ENCODE assay signal across 16 cellular contexts in genomic region chr10:24857001-24857695, GRCh38.
"Had no signal": no experiment of that assay in that cellular context is flagged by ENCODE, and none has a peak within 500 bp of the region (broad histone marks: within the 10 kb centered on the region; RNA-seq: fewer than 3 reads in every experiment).

No MANE protein-coding gene starts in this region.

- H3K36me3 ChIP-seq: ascending aorta, esophagus squamous epithelium, suprapubic skin, upper lobe of left lung had no signal

- H3K4me3 ChIP-seq: ascending aorta, esophagus squamous epithelium, skin epidermis, suprapubic skin, upper lobe of left lung had no signal

- H3K4me1 ChIP-seq: ascending aorta, suprapubic skin, upper lobe of left lung had no signal

- H3K27ac ChIP-seq: ascending aorta, esophagus squamous epithelium, skin epidermis, suprapubic skin, upper lobe of left lung had no signal

- DNase-seq: activated naive CD4-positive, alpha-beta T cell treated with Interleukin-2 at 50 U/mL for 16 hours; esophagus squamous epithelium; hippocampal formation; mesenchymal stem cell; occipital lobe; right cardiac atrium; stimulated activated CD4-positive, alpha-beta T cell treated with anti-CD3 and anti-CD28 coated beads, Interleukin-4, amount 100 ng/mL, for 24 hours; stimulated activated naive CD4-positive, alpha-beta T cell treated with Interleukin-2 at 50 U/mL for 16 hours; T-cell; T1000; upper lobe of left lung had no signal

- H3K27me3 ChIP-seq: ascending aorta, esophagus squamous epithelium, suprapubic skin, upper lobe of left lung had no signal

- H3K9me3 ChIP-seq: ascending aorta, esophagus squamous epithelium, suprapubic skin, upper lobe of left lung had no signal

- ATAC-seq: activated CD4-positive, CD25-positive, alpha-beta regulatory T cell treated with anti-CD3 and anti-CD28 coated beads, Interleukin-2, amount 50 U/mL, for 24 hours; natural killer cell treated with Interleukin-12 subunit alpha and Interleukin-12 subunit beta and Interleukin-15 and Interleukin-18, amount 100 ng/mL, for 72 hours; right cardiac atrium; T-cell had no signal
